ENCODE assay signal across 2 cellular contexts in genomic region chr12:132620893-132621656, GRCh38.
TF ChIP-seq lines count a peak whose summit lies in the region.

No MANE protein-coding gene starts in this region.

TF ChIP-seq in GM23338, 12 proteins besides CTCF, POLR2A, EP300 and RAD21:
- TF ChIP-seq ZNF462 (CRISPR knock-in tag; IDR thresholded peaks at IDR 0.05) (no peak), ZNF331 (CRISPR knock-in tag; IDR thresholded peaks at IDR 0.05; ENCODE audit: low read depth) (no peak), ETS1 (IDR thresholded peaks at IDR 0.05) (no peak), JUNB (IDR thresholded peaks at IDR 0.05; ENCODE audit: unreplicated experiment) (no peak), REST (IDR thresholded peaks at IDR 0.05; ENCODE audit: unreplicated experiment) (no peak), EZH2phosphoT487 (IDR thresholded peaks at IDR 0.05; ENCODE audit: unreplicated experiment) (no peak), STAT1 (IDR thresholded peaks at IDR 0.05; ENCODE audit: unreplicated experiment) (no peak), ZNF114 (CRISPR knock-in tag; IDR thresholded peaks at IDR 0.05) (no peak), EZH2 (IDR thresholded peaks at IDR 0.05; ENCODE audit: low read depth, unreplicated experiment) (no peak)

TF ChIP-seq in GM12878, 131 proteins besides CTCF, POLR2A, EP300 and RAD21:
- no peak for TF ChIP-seq DPF2 (IDR thresholded peaks at IDR 0.05)
- TF ChIP-seq SUZ12 (IDR thresholded peaks at IDR 0.05; ENCODE audit: unreplicated experiment) = no peak
- 0 out of 2 replicates have a peak, but pooled peaks have one; percentile 17 for TF ChIP-seq CREB1 (IDR thresholded peaks at IDR 0.05; ENCODE audit: low read depth)
- TF ChIP-seq BCL3 (IDR thresholded peaks at IDR 0.05; ENCODE audit: borderline replicate concordance, insufficient read depth, low read depth, low read length, poor library complexity, severe bottlenecking) = peak; percentile 24
